Comparison of ENCODE assay signal across 1 cellular context in the genomic region with DNA sequence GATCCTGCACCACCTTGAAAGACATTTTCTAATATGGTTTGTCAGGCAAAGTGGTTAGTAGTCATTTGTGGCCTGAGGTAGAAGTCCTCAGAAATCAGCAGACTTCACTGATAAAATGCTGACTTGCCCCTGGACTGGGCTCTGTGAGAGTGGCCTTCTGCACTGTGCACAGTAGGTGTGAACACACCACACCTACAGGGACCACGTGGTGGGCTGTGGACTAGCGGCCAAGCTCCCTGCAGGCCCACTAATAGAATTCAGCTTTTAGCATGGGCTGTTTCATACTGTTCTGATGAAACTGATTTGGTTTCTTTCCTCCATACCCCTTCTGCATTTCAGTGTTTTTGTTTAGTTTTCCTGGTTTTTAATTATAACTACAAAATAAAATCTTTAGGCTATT.
TF ChIP-seq lines count a peak whose summit lies in the region.

No MANE protein-coding gene starts in this region.

TF ChIP-seq in H1, 55 proteins besides CTCF, POLR2A, EP300 and RAD21:
- TF ChIP-seq YY1 (IDR thresholded peaks at IDR 0.05; ENCODE audit: low read depth, low read length) (no peak), TCF12 (IDR thresholded peaks at IDR 0.05; ENCODE audit: low read depth, low read length) (no peak), SP4 (IDR thresholded peaks at IDR 0.05; ENCODE audit: low read length) (no peak), RBBP5 (IDR thresholded peaks at IDR 0.05; ENCODE audit: borderline replicate concordance, low read depth, low read length) (no peak), NRF1 (IDR thresholded peaks at IDR 0.05; ENCODE audit: low read depth, low read length) (no peak), RNF2 (IDR thresholded peaks at IDR 0.05; ENCODE audit: borderline replicate concordance, low read depth, low read length, missing control alignments, poor library complexity, severe bottlenecking) (no peak), SP2 (IDR thresholded peaks at IDR 0.05; ENCODE audit: low read length) (no peak), TAF7 (optimal IDR thresholded peaks at IDR 0.05; ENCODE audit: borderline replicate concordance, low read depth, low read length) (no peak), KDM4A (IDR thresholded peaks at IDR 0.05; ENCODE audit: low read depth, low read length, severe bottlenecking) (no peak), GTF2F1 (IDR thresholded peaks at IDR 0.05; ENCODE audit: borderline replicate concordance, low read depth, low read length) (no peak), RFX5 (IDR thresholded peaks at IDR 0.05; ENCODE audit: borderline replicate concordance, low read depth, low read length) (no peak), CEBPB (IDR thresholded peaks at IDR 0.05; ENCODE audit: low read depth, low read length) (no peak), SRF (IDR thresholded peaks at IDR 0.05; ENCODE audit: low read depth, low read length) (no peak), CHD2 (IDR thresholded peaks at IDR 0.05; ENCODE audit: low read length) (no peak), NANOG (IDR thresholded peaks at IDR 0.05; ENCODE audit: insufficient read depth, low read depth, low read length, poor library complexity, severe bottlenecking) (no peak), ASH2L (IDR thresholded peaks at IDR 0.05; ENCODE audit: low read length) (no peak)
- TF ChIP-seq, protein P1, sequence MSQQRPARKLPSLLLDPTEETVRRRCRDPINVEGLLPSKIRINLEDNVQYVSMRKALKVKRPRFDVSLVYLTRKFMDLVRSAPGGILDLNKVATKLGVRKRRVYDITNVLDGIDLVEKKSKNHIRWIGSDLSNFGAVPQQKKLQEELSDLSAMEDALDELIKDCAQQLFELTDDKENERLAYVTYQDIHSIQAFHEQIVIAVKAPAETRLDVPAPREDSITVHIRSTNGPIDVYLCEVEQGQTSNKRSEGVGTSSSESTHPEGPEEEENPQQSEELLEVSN (IDR thresholded peaks at IDR 0.05), result no peak
- TF ChIP-seq, protein P2, sequence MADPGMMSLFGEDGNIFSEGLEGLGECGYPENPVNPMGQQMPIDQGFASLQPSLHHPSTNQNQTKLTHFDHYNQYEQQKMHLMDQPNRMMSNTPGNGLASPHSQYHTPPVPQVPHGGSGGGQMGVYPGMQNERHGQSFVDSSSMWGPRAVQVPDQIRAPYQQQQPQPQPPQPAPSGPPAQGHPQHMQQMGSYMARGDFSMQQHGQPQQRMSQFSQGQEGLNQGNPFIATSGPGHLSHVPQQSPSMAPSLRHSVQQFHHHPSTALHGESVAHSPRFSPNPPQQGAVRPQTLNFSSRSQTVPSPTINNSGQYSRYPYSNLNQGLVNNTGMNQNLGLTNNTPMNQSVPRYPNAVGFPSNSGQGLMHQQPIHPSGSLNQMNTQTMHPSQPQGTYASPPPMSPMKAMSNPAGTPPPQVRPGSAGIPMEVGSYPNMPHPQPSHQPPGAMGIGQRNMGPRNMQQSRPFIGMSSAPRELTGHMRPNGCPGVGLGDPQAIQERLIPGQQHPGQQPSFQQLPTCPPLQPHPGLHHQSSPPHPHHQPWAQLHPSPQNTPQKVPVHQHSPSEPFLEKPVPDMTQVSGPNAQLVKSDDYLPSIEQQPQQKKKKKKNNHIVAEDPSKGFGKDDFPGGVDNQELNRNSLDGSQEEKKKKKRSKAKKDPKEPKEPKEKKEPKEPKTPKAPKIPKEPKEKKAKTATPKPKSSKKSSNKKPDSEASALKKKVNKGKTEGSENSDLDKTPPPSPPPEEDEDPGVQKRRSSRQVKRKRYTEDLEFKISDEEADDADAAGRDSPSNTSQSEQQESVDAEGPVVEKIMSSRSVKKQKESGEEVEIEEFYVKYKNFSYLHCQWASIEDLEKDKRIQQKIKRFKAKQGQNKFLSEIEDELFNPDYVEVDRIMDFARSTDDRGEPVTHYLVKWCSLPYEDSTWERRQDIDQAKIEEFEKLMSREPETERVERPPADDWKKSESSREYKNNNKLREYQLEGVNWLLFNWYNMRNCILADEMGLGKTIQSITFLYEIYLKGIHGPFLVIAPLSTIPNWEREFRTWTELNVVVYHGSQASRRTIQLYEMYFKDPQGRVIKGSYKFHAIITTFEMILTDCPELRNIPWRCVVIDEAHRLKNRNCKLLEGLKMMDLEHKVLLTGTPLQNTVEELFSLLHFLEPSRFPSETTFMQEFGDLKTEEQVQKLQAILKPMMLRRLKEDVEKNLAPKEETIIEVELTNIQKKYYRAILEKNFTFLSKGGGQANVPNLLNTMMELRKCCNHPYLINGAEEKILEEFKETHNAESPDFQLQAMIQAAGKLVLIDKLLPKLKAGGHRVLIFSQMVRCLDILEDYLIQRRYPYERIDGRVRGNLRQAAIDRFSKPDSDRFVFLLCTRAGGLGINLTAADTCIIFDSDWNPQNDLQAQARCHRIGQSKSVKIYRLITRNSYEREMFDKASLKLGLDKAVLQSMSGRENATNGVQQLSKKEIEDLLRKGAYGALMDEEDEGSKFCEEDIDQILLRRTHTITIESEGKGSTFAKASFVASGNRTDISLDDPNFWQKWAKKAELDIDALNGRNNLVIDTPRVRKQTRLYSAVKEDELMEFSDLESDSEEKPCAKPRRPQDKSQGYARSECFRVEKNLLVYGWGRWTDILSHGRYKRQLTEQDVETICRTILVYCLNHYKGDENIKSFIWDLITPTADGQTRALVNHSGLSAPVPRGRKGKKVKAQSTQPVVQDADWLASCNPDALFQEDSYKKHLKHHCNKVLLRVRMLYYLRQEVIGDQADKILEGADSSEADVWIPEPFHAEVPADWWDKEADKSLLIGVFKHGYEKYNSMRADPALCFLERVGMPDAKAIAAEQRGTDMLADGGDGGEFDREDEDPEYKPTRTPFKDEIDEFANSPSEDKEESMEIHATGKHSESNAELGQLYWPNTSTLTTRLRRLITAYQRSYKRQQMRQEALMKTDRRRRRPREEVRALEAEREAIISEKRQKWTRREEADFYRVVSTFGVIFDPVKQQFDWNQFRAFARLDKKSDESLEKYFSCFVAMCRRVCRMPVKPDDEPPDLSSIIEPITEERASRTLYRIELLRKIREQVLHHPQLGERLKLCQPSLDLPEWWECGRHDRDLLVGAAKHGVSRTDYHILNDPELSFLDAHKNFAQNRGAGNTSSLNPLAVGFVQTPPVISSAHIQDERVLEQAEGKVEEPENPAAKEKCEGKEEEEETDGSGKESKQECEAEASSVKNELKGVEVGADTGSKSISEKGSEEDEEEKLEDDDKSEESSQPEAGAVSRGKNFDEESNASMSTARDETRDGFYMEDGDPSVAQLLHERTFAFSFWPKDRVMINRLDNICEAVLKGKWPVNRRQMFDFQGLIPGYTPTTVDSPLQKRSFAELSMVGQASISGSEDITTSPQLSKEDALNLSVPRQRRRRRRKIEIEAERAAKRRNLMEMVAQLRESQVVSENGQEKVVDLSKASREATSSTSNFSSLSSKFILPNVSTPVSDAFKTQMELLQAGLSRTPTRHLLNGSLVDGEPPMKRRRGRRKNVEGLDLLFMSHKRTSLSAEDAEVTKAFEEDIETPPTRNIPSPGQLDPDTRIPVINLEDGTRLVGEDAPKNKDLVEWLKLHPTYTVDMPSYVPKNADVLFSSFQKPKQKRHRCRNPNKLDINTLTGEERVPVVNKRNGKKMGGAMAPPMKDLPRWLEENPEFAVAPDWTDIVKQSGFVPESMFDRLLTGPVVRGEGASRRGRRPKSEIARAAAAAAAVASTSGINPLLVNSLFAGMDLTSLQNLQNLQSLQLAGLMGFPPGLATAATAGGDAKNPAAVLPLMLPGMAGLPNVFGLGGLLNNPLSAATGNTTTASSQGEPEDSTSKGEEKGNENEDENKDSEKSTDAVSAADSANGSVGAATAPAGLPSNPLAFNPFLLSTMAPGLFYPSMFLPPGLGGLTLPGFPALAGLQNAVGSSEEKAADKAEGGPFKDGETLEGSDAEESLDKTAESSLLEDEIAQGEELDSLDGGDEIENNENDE (IDR thresholded peaks at IDR 0.05; ENCODE audit: insufficient replicate concordance, low read length), result no peak
